ENCODE assay signal across 21 cellular contexts in genomic region chr1:7717769-7718368, GRCh38.
"Had no signal": no experiment of that assay in that cellular context is flagged by ENCODE, and none has a peak within 500 bp of the region (broad histone marks: within the 10 kb centered on the region; RNA-seq: fewer than 3 reads in every experiment).

No MANE protein-coding gene starts in this region.

- FAIRE-seq: astrocyte, colon had no signal

- DNase-seq: activated B cell treated with CpG ODN at 0.5 μM for 24 hours; activated CD4-positive, alpha-beta T cell treated with anti-CD3 and anti-CD28 coated beads for 1 hour; activated CD4-positive, alpha-beta T cell treated with anti-CD3 and anti-CD28 coated beads, Interleukin-2, amount 10 ng/mL, durations not matched to agents 24 days and 14 days; activated CD4-positive, alpha-beta T cell treated with anti-CD3 and anti-CD28 coated beads, Interleukin-2, amount 50 U/mL, for 48 hours; activated CD8-positive, alpha-beta memory T cell treated with anti-CD3 and anti-CD28 coated beads, Interleukin-2, amount 10 ng/mL, durations not matched to agents 7 days and 5 days; activated effector memory CD4-positive, alpha-beta T cell treated with anti-CD3 and anti-CD28 coated beads, Interleukin-2, amount 50 U/mL, for 16 hours; activated naive CD4-positive, alpha-beta T cell treated with anti-CD3 and anti-CD28 coated beads for 36 hours; activated T-cell treated with anti-CD3 and anti-CD28 coated beads, Interleukin-2, amount 50 U/mL, for 4 hours; amygdala; cerebellar nuclear complex; NCI-H1092; NCI-H1417 treated with DMSO at 0.1 percent for 48 hours; NCI-H1694; NCI-H2029 treated with DMSO at 0.1 percent for 48 hours; NCI-H345; NCI-H510A; NCI-H69; SHP77 treated with DMSO at 0.1 percent for 48 hours had no signal

- H3K4me3 ChIP-seq: cardiac muscle cell had no signal

- H3K36me3 ChIP-seq: cardiac muscle cell had no signal

- H3K27me3 ChIP-seq: cardiac muscle cell had no signal

- ATAC-seq: activated CD8-positive, alpha-beta memory T cell treated with anti-CD3 and anti-CD28 coated beads, Interleukin-2, amount 10 ng/mL, durations not matched to agents 7 days and 5 days; activated T-cell treated with anti-CD3 and anti-CD28 coated beads, Interleukin-2, amount 50 U/mL, for 4 hours had no signal

- H3K27ac ChIP-seq: cardiac muscle cell had no signal
